In genomic region chr9:127316586-127317383, GRCh38 we compare ENCODE assay signal across 18 cellular contexts. TPM values are rescaled to one million over a fixed set of nuclear protein-coding genes. Genes with fewer than 3 reads are reported as not detected.
DNase-seq lines count a peak whose midpoint lies in the region; ATAC-seq and TF ChIP-seq lines count a peak whose summit lies in the region.
"Had no signal": no experiment of that assay in that cellular context is flagged by ENCODE, and none has a peak within 500 bp of the region (broad histone marks: within the 10 kb centered on the region; RNA-seq: fewer than 3 reads in every experiment).

No MANE protein-coding gene starts in this region.

- no peak overlapping the region for H2AFZ ChIP-seq in ACC112 (ENCODE audit: low read length, unreplicated experiment)

- H3K27ac Mint-ChIP-seq in WTC11, result no peak overlapping the region

- TF ChIP-seq CTCF in RWPE2 (IDR thresholded peaks at IDR 0.05; ENCODE audit: poor library complexity, severe bottlenecking) (no peak), gastroesophageal sphincter (IDR thresholded peaks at IDR 0.05) (no peak), upper lobe of right lung (IDR thresholded peaks at IDR 0.05) (no peak), WTC11 (IDR thresholded peaks at IDR 0.05) (no peak)

- H3K4me3 Mint-ChIP-seq in WTC11, result no peak overlapping the region

- no peaks in the 10 kb centered on the region for H3K27me3 ChIP-seq in ACC112 (ENCODE audit: insufficient read depth, low read length)
- H3K27me3 ChIP-seq in RWPE2 (ENCODE audit: insufficient read depth, poor library complexity, severe bottlenecking), result no peaks in the 10 kb centered on the region
- H3K27me3 ChIP-seq in gastroesophageal sphincter, result no peaks in the 10 kb centered on the region
- H3K27me3 ChIP-seq in upper lobe of right lung, result no peaks in the 10 kb centered on the region
- H3K27me3 ChIP-seq: BLaER1, sigmoid colon, suprapubic skin had no signal

- CTCF ChIA-PET in WTC11 (lab: Charles Lee), result no interaction called here

- no peaks in the 10 kb centered on the region for H3K9me3 ChIP-seq in RWPE2 (ENCODE audit: severe bottlenecking)
- H3K9me3 ChIP-seq in gastroesophageal sphincter, result no peaks in the 10 kb centered on the region
- no peaks in the 10 kb centered on the region for H3K9me3 ChIP-seq in upper lobe of right lung
- H3K9me3 ChIP-seq: BLaER1, sigmoid colon, suprapubic skin had no signal

- H3K4me3 ChIP-seq in ACC112 (ENCODE audit: low read depth, low read length) (no peak overlapping the region), RWPE2 (ENCODE audit: severe bottlenecking) (no peak overlapping the region), gastroesophageal sphincter (no peak overlapping the region), upper lobe of right lung (no peak overlapping the region)
- H3K4me3 ChIP-seq: BLaER1, sigmoid colon, suprapubic skin had no signal

- no peaks in the 10 kb centered on the region for H3K9me3 Mint-ChIP-seq in WTC11

- no peaks in the 10 kb centered on the region for H3K4me1 Mint-ChIP-seq in WTC11

- 46 to 69% methylated on average over 4 to 5 of the region's 5 CpGs for WGBS in gastroesophageal sphincter (ENCODE audit: low coverage in 1 of 2), 2 donors

- peak; percentile 42 for DNase-seq in AG20443 (ENCODE audit: low spot score)
- no peak for DNase-seq in RWPE2 (ENCODE audit: low spot score)
- DNase-seq in NCI-H748 (lab: John Stamatoyannopoulos, UW; ENCODE audit: unreplicated experiment), result no peak
- no peak for DNase-seq in upper lobe of right lung
- DNase-seq in WTC11 (ENCODE audit: low spot score), result no peak
- DNase-seq: amygdala; DMS 273 treated with DMSO at 0.1 percent for 48 hours; GOT3; KG1; NCI-H2081 treated with DMSO at 0.1 percent for 48 hours; NCI-H524 treated with DMSO at 0.1 percent for 48 hours; OCI-M1; sigmoid colon; stimulated activated CD4-positive, alpha-beta T cell treated with anti-CD3 and anti-CD28 coated beads, Interleukin-2, amount 100 ng/mL, for 48 hours had no signal

- H3K36me3 Mint-ChIP-seq in WTC11, result peaks cover 5% of the 10 kb centered on the region; the same call in 1 of the 2 replicates

- no peaks in the 10 kb centered on the region for H3K27me3 Mint-ChIP-seq in WTC11 (ENCODE audit: low read depth)

- no peaks in the 10 kb centered on the region for H3K79me2 ChIP-seq in ACC112 (ENCODE audit: control insufficient read depth, insufficient read depth, low read length, unreplicated experiment)

- POLR2A ChIA-PET in WTC11 (lab: Charles Lee), result no interaction called here

- peaks cover 34% of the 10 kb centered on the region for H3K4me1 ChIP-seq in ACC112 (ENCODE audit: control insufficient read depth, insufficient read depth, low read length, unreplicated experiment)
- H3K4me1 ChIP-seq in RWPE2 (ENCODE audit: insufficient read depth, poor library complexity, severe bottlenecking), result peaks cover 8% of the 10 kb centered on the region
- peaks cover 0 to 18% (median 0%) of the 10 kb centered on the region in 3 donors for H3K4me1 ChIP-seq in gastroesophageal sphincter
- H3K4me1 ChIP-seq in upper lobe of right lung, result peaks cover 3% of the 10 kb centered on the region
- H3K4me1 ChIP-seq: BLaER1 had no signal

- no peak for TF ChIP-seq POLR2A in gastroesophageal sphincter (IDR thresholded peaks at IDR 0.05)

- ATAC-seq in RWPE2 (ENCODE audit: low read depth) (peak; percentile 72; the same call in 2 of the 3 replicates), gastroesophageal sphincter (peak; percentile 89), upper lobe of right lung (no peak), WTC11 (no peak)

- TF ChIP-seq EP300 in gastroesophageal sphincter (IDR thresholded peaks at IDR 0.05), result no peak

- H3K36me3 ChIP-seq in ACC112 (ENCODE audit: insufficient read depth, low read length) (no peaks in the 10 kb centered on the region), RWPE2 (ENCODE audit: low read depth) (no peaks in the 10 kb centered on the region), gastroesophageal sphincter (peaks cover 0 to 55% of the 10 kb centered on the region in 2 donors), upper lobe of right lung (no peaks in the 10 kb centered on the region)

- intact Hi-C loops in upper lobe of right lung (cut with DNase I), result no loop called here

- H3K27ac ChIP-seq in ACC112 (ENCODE audit: low read depth, low read length) (peak overlapping the region; percentile 38), RWPE2 (ENCODE audit: poor library complexity, severe bottlenecking) (peak overlapping the region; percentile 17), gastroesophageal sphincter (peak overlapping the region in 1 of 4 donors; percentile 35), upper lobe of right lung (no peak overlapping the region)
- H3K27ac ChIP-seq: BLaER1, suprapubic skin had no signal

TF ChIP-seq in WTC11, 78 proteins besides CTCF, POLR2A, EP300 and RAD21:
- TF ChIP-seq KAT7 (CRISPR knock-in tag; IDR thresholded peaks at IDR 0.05; ENCODE audit: borderline replicate concordance) (no peak), ZSCAN18 (CRISPR knock-in tag; IDR thresholded peaks at IDR 0.05) (no peak), AFF4 (CRISPR knock-in tag; IDR thresholded peaks at IDR 0.05; ENCODE audit: borderline replicate concordance) (no peak), ZNF138 (CRISPR knock-in tag; conservative IDR thresholded peaks at IDR 0.05) (no peak), MXD4 (CRISPR knock-in tag; IDR thresholded peaks at IDR 0.05; ENCODE audit: borderline replicate concordance) (no peak), RORB (CRISPR knock-in tag; IDR thresholded peaks at IDR 0.05) (no peak), NFE2L1 (CRISPR knock-in tag; IDR thresholded peaks at IDR 0.05) (no peak), GTF2I (CRISPR knock-in tag; conservative IDR thresholded peaks at IDR 0.05) (no peak), PRRX2 (CRISPR knock-in tag; IDR thresholded peaks at IDR 0.05) (no peak), ATF1 (CRISPR knock-in tag; IDR thresholded peaks at IDR 0.05) (no peak), ZNF219 (CRISPR knock-in tag; IDR thresholded peaks at IDR 0.05; ENCODE audit: borderline replicate concordance) (no peak), SMAD3 (CRISPR knock-in tag; IDR thresholded peaks at IDR 0.05; ENCODE audit: borderline replicate concordance) (no peak), ESRRA (CRISPR knock-in tag; IDR thresholded peaks at IDR 0.05; ENCODE audit: borderline replicate concordance) (no peak), NR3C1 (CRISPR knock-in tag; conservative IDR thresholded peaks at IDR 0.05; ENCODE audit: low read depth) (no peak)

RNA-seq across cellular contexts. Expression of gene GARNL3, which starts 52.2 kb away (rescaled TPM):
- total RNA-seq in gastroesophageal sphincter (10 to 100 TPM in 2 of 4 donors, 1 to 10 TPM in 2; 4.7 to 29.3 (median 11.3) TPM), upper lobe of right lung (8.0 TPM), WTC11 (2021) (17.8 to 22.4 TPM (median 20.3 TPM) in 3 replicates)

Comparison
In these comparisons a context has a peak if more than half of its experiments do, and no peak if none do; other contexts are left out.
1. ATAC-seq: peak in RWPE2 (single experiment) and gastroesophageal sphincter (single experiment); none in upper lobe of right lung (single experiment) and WTC11 (single experiment).